23 cellular contexts compared by ENCODE assay signal in the genomic region with DNA sequence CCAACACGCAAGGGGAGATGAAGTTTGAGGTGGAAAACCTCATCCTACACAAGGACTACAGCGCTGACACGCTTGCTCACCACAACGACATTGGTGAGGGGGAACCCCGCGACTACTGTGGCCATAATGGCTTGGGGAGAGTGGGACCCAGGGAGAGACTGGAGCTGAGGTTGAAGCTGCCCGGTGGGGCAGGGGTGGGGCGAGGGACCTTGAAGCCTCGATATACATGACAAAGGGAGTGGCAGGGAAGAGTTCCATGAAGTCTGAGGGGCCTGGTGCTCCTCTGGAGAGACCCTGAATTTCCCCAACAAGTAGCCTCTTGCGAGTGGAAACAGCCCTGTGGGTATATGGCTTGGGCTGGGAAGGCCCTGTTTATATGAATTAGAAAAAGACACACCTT. TPM values are rescaled to one million over a fixed set of nuclear protein-coding genes. Genes with fewer than 3 reads are reported as not detected.
DNase-seq lines count a peak whose midpoint lies in the region; ATAC-seq and TF ChIP-seq lines count a peak whose summit lies in the region.
"Had no signal": no experiment of that assay in that cellular context is flagged by ENCODE, and none has a peak within 500 bp of the region (broad histone marks: within the 10 kb centered on the region; RNA-seq: fewer than 3 reads in every experiment).

No MANE protein-coding gene starts in this region.

- peaks cover 46 to 60% (median 52%) of the 10 kb centered on the region in 11 experiments for H3K36me3 ChIP-seq in BLaER1 treated with 17β-estradiol and CSF1 and Interleukin-3, amounts not matched to agents 10 nM and 100 nM
- peaks cover 2% of the 10 kb centered on the region; the same call in 1 of the 2 replicates for H3K36me3 ChIP-seq in Panc1 (ENCODE audit: control insufficient read depth, insufficient read depth, low read length)
- H3K36me3 ChIP-seq: HAP-1, ovary had no signal

- BruUV-seq in Panc1 (replicated peaks; lab: Mats Ljungman, UMichigan): no TSS peak

- peaks cover 0 to 41% (median 19%) of the 10 kb centered on the region in 11 experiments; a peak in 11 of 22 replicates for H4K20me1 ChIP-seq in BLaER1 treated with 17β-estradiol and CSF1 and Interleukin-3, amounts not matched to agents 10 nM and 100 nM

- H3K4me3 ChIP-seq in BLaER1 treated with 17β-estradiol and CSF1 and Interleukin-3, amounts not matched to agents 10 nM and 100 nM: peak overlapping the region in 2 of 10 experiments; percentile 6 to 76; a peak in 1 of 20 replicates
- peak overlapping the region; percentile 73 to 77 for H3K4me3 ChIP-seq in Panc1 (ENCODE audit: low read depth in 2 of 2, low read length in 2 of 2)
- H3K4me3 ChIP-seq: body of pancreas, coronary artery, gastroesophageal sphincter, HAP-1, left lung, ovary had no signal

- no peak for ATAC-seq in Panc1
- ATAC-seq: activated CD8-positive, alpha-beta T cell treated with anti-CD3 and anti-CD28 coated beads, Interleukin-2, amount 10 ng/mL, durations not matched to agents 7 days and 5 days; body of pancreas; gastroesophageal sphincter; HepG2; left lung; sciatic nerve had no signal

- no peaks in the 10 kb centered on the region for H3K27me3 ChIP-seq in BLaER1 treated with 17β-estradiol and CSF1 and Interleukin-3, amounts not matched to agents 10 nM and 100 nM
- H3K27me3 ChIP-seq in Panc1 (ENCODE audit: control insufficient read depth, insufficient read depth, low read length): no peaks in the 10 kb centered on the region
- H3K27me3 ChIP-seq: body of pancreas, ovary had no signal

- peaks cover 43% of the 10 kb centered on the region for H3K27me3 Mint-ChIP-seq in neural crest cell (ENCODE audit: low read depth)

- CTCF ChIA-PET in Panc1 (lab: Charles Lee): no interaction called here

- peak overlapping the region in 7 of 11 experiments; percentile 29 to 99 (median 93); a peak in 14 of 22 replicates for H3K4me2 ChIP-seq in BLaER1 treated with 17β-estradiol and CSF1 and Interleukin-3, amounts not matched to agents 10 nM and 100 nM

- H3K4me1 Mint-ChIP-seq in neural crest cell: peaks cover 40% of the 10 kb centered on the region

- DNase-seq in Panc1 (ENCODE audit: low read depth, low spot score) (no peak), epithelial cell of prostate (ENCODE audit: low read depth, low spot score) (no peak), neural crest cell (ENCODE audit: low read depth, low spot score) (no peak), NCI-H1694 (lab: John Stamatoyannopoulos, UW) (no peak), substantia nigra (lab: John Stamatoyannopoulos, UW) (no peak), amygdala (lab: John Stamatoyannopoulos, UW) (no peak), posterior vena cava (ENCODE audit: low spot score) (no peak)
- DNase-seq: activated CD8-positive, alpha-beta T cell treated with anti-CD3 and anti-CD28 coated beads, Interleukin-2, amount 10 ng/mL, durations not matched to agents 7 days and 5 days; activated T-cell treated with anti-CD3 and anti-CD28 coated beads, Interleukin-2, amount 50 U/mL, for 48 hours; body of pancreas; DMS 273 treated with DMSO at 0.1 percent for 48 hours; left lung; NCI-H82; ovary; stimulated activated CD4-positive, alpha-beta T cell treated with anti-CD3 and anti-CD28 coated beads, Interleukin-2, amount 100 ng/mL, for 48 hours had no signal

- peak overlapping the region; percentile 38 for H3K4me3 Mint-ChIP-seq in neural crest cell
- H3K4me3 Mint-ChIP-seq: activated CD8-positive, alpha-beta T cell treated with anti-CD3 and anti-CD28 coated beads, Interleukin-2, amount 10 ng/mL, durations not matched to agents 7 days and 5 days; activated naive CD4-positive, alpha-beta T cell treated with anti-CD3 and anti-CD28 coated beads, Interleukin-2, amount 50 U/mL, for 24 hours had no signal

- TF ChIP-seq CTCF in Panc1 (IDR thresholded peaks at IDR 0.05) (no peak), neural crest cell (conservative IDR thresholded peaks at IDR 0.05) (no peak)

- no peaks in the 10 kb centered on the region for H3K9me3 Mint-ChIP-seq in neural crest cell
- H3K9me3 Mint-ChIP-seq: activated naive CD4-positive, alpha-beta T cell treated with anti-CD3 and anti-CD28 coated beads, Interleukin-2, amount 50 U/mL, for 24 hours had no signal

- H3K27ac ChIP-seq in BLaER1 treated with 17β-estradiol and CSF1 and Interleukin-3, amounts not matched to agents 10 nM and 100 nM: peak overlapping the region in 1 of 11 experiments; percentile 16; a peak in 1 of 22 replicates
- H3K27ac ChIP-seq in Panc1 (ENCODE audit: low read length): peak overlapping the region; percentile 97
- H3K27ac ChIP-seq in epithelial cell of prostate: peak overlapping the region; percentile 95
- H3K27ac ChIP-seq in substantia nigra (ENCODE audit: low read depth, low read length, poor library complexity, severe bottlenecking): no peak overlapping the region
- H3K27ac ChIP-seq: body of pancreas, coronary artery, gastroesophageal sphincter, left lung, ovary had no signal

- intact Hi-C loops in Panc1 (cut with micrococcal nuclease; ENCODE audit: unreplicated experiment) (no loop called here), posterior vena cava (cut with DNase I) (no loop called here)

- no peak overlapping the region for H3K27ac Mint-ChIP-seq in neural crest cell (ENCODE audit: unreplicated experiment)
- H3K27ac Mint-ChIP-seq: activated CD8-positive, alpha-beta T cell treated with anti-CD3 and anti-CD28 coated beads, Interleukin-2, amount 10 ng/mL, durations not matched to agents 7 days and 5 days; activated naive CD4-positive, alpha-beta T cell treated with anti-CD3 and anti-CD28 coated beads, Interleukin-2, amount 50 U/mL, for 24 hours; T-helper 2 cell treated with Interferon-gamma antibody and Interleukin-4, amounts not matched to agents 5 μg/mL and 100 μg/mL, for 36 hours had no signal

- in situ Hi-C loops in Panc1 (cut with HindIII; ENCODE audit: low pct_unique_long_range_greater_than_20kb, low sequenced_read_pairs): no loop called here

- POLR2A ChIA-PET in Panc1 (lab: Charles Lee): no interaction called here

- no peaks in the 10 kb centered on the region for H3K36me3 Mint-ChIP-seq in neural crest cell (ENCODE audit: low read depth)
- H3K36me3 Mint-ChIP-seq: activated naive CD4-positive, alpha-beta T cell treated with anti-CD3 and anti-CD28 coated beads, Interleukin-2, amount 50 U/mL, for 24 hours had no signal

- H3K9ac ChIP-seq in BLaER1 treated with 17β-estradiol and CSF1 and Interleukin-3, amounts not matched to agents 10 nM and 100 nM: peak overlapping the region in 3 of 11 experiments; percentile 32 to 88 (median 33); a peak in 4 of 22 replicates

- peaks cover 7 to 21% (median 14%) of the 10 kb centered on the region in 11 experiments; a peak in 20 of 22 replicates for H3K9me3 ChIP-seq in BLaER1 treated with 17β-estradiol and CSF1 and Interleukin-3, amounts not matched to agents 10 nM and 100 nM (replicated peaks in 1 of 11)
- H3K9me3 ChIP-seq in Panc1 (ENCODE audit: control insufficient read depth, insufficient read depth, low read depth, low read length): no peaks in the 10 kb centered on the region
- H3K9me3 ChIP-seq: body of pancreas, gastroesophageal sphincter, HAP-1, ovary had no signal

- peaks cover 57 to 84% (median 80%) of the 10 kb centered on the region in 10 experiments for H3K4me1 ChIP-seq in BLaER1 treated with 17β-estradiol and CSF1 and Interleukin-3, amounts not matched to agents 10 nM and 100 nM
- H3K4me1 ChIP-seq in Panc1 (ENCODE audit: control insufficient read depth, insufficient read depth, low read length): peaks cover 62% of the 10 kb centered on the region

RNA-seq across cellular contexts. Expression of a gene that starts 3.1 kb away (rescaled TPM):
- total RNA-seq in Panc1 (2021; ENCODE audit: unreplicated experiment): 305 TPM
- polyA plus RNA-seq in Panc1 (2012; ENCODE audit: insufficient read length): 162 TPM
- total RNA-seq in neural crest cell: 3.5 and 4.2 TPM in 2 replicates
- total RNA-seq in posterior vena cava: 10 to 100 TPM; 34.2 to 36.7 TPM

RNA-seq across cellular contexts. Expression of a gene that starts 39.7 kb away (rescaled TPM):
- total RNA-seq in Panc1 (2021; ENCODE audit: unreplicated experiment) (41.4 TPM), neural crest cell (25.5 and 25.7 TPM in 2 replicates), posterior vena cava (10 to 100 TPM; 70.1 to 78.8 TPM)
- 37.5 TPM for polyA plus RNA-seq in Panc1 (2012; ENCODE audit: insufficient read length)
